Comparison of ENCODE assay signal across 17 cellular contexts in the genomic region with DNA sequence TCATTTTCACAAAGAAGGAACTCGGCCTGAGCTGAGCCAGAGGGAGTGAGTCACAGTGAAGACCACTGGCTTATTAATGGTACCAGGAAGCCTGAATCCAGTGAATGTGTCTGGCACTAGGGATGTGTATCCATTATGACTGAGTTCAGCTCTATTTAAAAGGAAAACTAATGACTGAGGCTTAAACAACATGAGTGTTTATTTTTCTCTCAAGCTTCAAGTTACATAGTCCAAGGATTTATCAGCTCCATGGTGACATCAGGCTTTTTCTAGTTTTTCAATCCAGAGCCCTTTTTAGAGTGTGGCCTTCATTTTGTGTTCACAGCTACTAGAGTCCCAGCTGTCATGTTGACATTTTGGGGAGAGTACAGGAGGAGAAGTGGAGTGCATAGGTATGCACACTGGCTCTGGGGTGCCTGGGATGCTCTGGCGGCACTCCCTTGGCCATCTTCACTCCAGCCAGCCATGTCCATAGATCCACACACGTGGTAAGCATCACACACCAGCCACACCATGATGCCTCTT.
DNase-seq lines count a peak whose midpoint lies in the region; ATAC-seq, FAIRE-seq and TF ChIP-seq lines count a peak whose summit lies in the region.
"Had no signal": no experiment of that assay in that cellular context is flagged by ENCODE, and none has a peak within 500 bp of the region (broad histone marks: within the 10 kb centered on the region; RNA-seq: fewer than 3 reads in every experiment).

No MANE protein-coding gene starts in this region.

- TF ChIP-seq CTCF in suprapubic skin (IDR thresholded peaks at IDR 0.05): no peak

- no peak for TF ChIP-seq EP300 in suprapubic skin (IDR thresholded peaks at IDR 0.05)

- peak overlapping the region in 1 of 2 donors; percentile 8 for H3K27ac ChIP-seq in small intestine (ENCODE audit: low read depth in 1 of 2, low read length in 1 of 2)
- H3K27ac ChIP-seq in suprapubic skin: no peak overlapping the region
- H3K27ac ChIP-seq: C4-2B, HL-60, PC-9 had no signal

- 57 to 68% (median 63%) methylated on average over 3 of the region's 3 CpGs for WGBS in small intestine, 3 donors
- WGBS in suprapubic skin: 60% methylated on average over 3 of the region's 3 CpGs

- DNase-seq in DMS53 (lab: John Stamatoyannopoulos, UW) (peak; percentile 83), NCI-H1092 (lab: John Stamatoyannopoulos, UW) (peak; percentile 55), NCI-H345 (lab: John Stamatoyannopoulos, UW) (peak; percentile 73), astrocyte of the hippocampus (ENCODE audit: low read depth, low spot score) (peak; percentile 9), small intestine (no peak), suprapubic skin (ENCODE audit: low spot score in 2 of 2) (no peak), NOMO-1 treated with dmso at 0.1 percent for 144 hours (lab: John Stamatoyannopoulos, UW; ENCODE audit: unreplicated experiment) (no peak)
- DNase-seq: COR-L47, H7, KBM-7, NCI-H1048, NCI-H2171 treated with DMSO at 0.1 percent for 48 hours, NCI-H526, PC-9 had no signal

- no peaks in the 10 kb centered on the region for H3K4me1 ChIP-seq in small intestine (ENCODE audit: control insufficient read depth in 2 of 2, insufficient read depth in 1 of 2, low read depth in 1 of 2, low read length in 1 of 2)
- no peaks in the 10 kb centered on the region for H3K4me1 ChIP-seq in suprapubic skin

- FAIRE-seq in small intestine (lab: Jason Lieb, UNC): no peak

- no peak for ATAC-seq in GM21619 (IDR thresholded peaks at IDR 0.05; ENCODE audit: unreplicated experiment)

- H3K27me3 ChIP-seq in small intestine (ENCODE audit: control insufficient read depth in 2 of 2, insufficient read depth in 2 of 2, low read length in 2 of 2) (no peaks in the 10 kb centered on the region), suprapubic skin (peaks cover 4% of the 10 kb centered on the region)

- H3K4me3 ChIP-seq in small intestine (ENCODE audit: low read depth in 1 of 2, low read length in 2 of 2) (no peak overlapping the region), suprapubic skin (no peak overlapping the region)
- H3K4me3 ChIP-seq: PC-9 had no signal

- H3K9me3 ChIP-seq in small intestine (ENCODE audit: control insufficient read depth, low read depth) (no peaks in the 10 kb centered on the region), suprapubic skin (no peaks in the 10 kb centered on the region)

- no peak for TF ChIP-seq POLR2A in suprapubic skin (IDR thresholded peaks at IDR 0.05)

- H3K36me3 ChIP-seq in small intestine (ENCODE audit: control insufficient read depth in 2 of 2, insufficient read depth in 2 of 2, low read length in 2 of 2) (no peaks in the 10 kb centered on the region), suprapubic skin (no peaks in the 10 kb centered on the region)

Comparison
In these comparisons a context has a peak if more than half of its experiments do, and no peak if none do; other contexts are left out.
1. DNase-seq: peak in DMS53 (single experiment), NCI-H1092 (single experiment), NCI-H345 (single experiment) and astrocyte of the hippocampus (single experiment); none in small intestine (single experiment), suprapubic skin (0 of 2) and NOMO-1 treated with dmso at 0.1 percent for 144 hours (single experiment).